In genomic region chr2:105797298-105797819, GRCh38 we compare ENCODE assay signal across 1 cellular context.
TF ChIP-seq lines count a peak whose summit lies in the region.

No MANE protein-coding gene starts in this region.

TF ChIP-seq in K562, 482 proteins besides CTCF, POLR2A, EP300 and RAD21 (continued from another document and continues in another):
- TF ChIP-seq ZNF263 (CRISPR knock-in tag; IDR thresholded peaks at IDR 0.05; ENCODE audit: borderline replicate concordance) (no peak), YY1 (IDR thresholded peaks at IDR 0.05; ENCODE audit: borderline replicate concordance in 1 of 3, control insufficient read depth in 1 of 3, extremely low read depth in 1 of 3, insufficient read depth in 3 of 3, insufficient read length in 1 of 3, insufficient replicate concordance in 2 of 3, low read depth in 1 of 3, low read length in 2 of 3) (peak in 1 of 3 experiments; percentile 5), RBM15 (IDR thresholded peaks at IDR 0.05; ENCODE audit: insufficient read depth, low read length) (no peak), COPS2 (conservative IDR thresholded peaks at IDR 0.05) (no peak), ELF1 (tag; IDR thresholded peaks at IDR 0.05) (peak; percentile 59), ETS1 (conservative IDR thresholded peaks at IDR 0.05; ENCODE audit: control insufficient read depth, low read depth, low read length) (no peak), ZNF175 (CRISPR knock-in tag; IDR thresholded peaks at IDR 0.05; ENCODE audit: low read depth) (peak; percentile 71; the same call in 1 of the 2 replicates), JUND (IDR thresholded peaks at IDR 0.05; ENCODE audit: borderline replicate concordance, low read depth, low read length) (no peak), JUND (tag; IDR thresholded peaks at IDR 0.05; ENCODE audit: borderline replicate concordance, low read depth, low read length) (peak; percentile 13; the same call in 1 of the 3 replicates), ZNF561 (CRISPR knock-in tag; conservative IDR thresholded peaks at IDR 0.05) (no peak), RBM14 (IDR thresholded peaks at IDR 0.05; ENCODE audit: borderline replicate concordance, insufficient read depth, low read depth, low read length) (no peak), HSF4 (CRISPR knock-in tag; IDR thresholded peaks at IDR 0.05; ENCODE audit: borderline replicate concordance) (no peak), MXD1 (CRISPR knock-in tag; IDR thresholded peaks at IDR 0.05; ENCODE audit: borderline replicate concordance, poor library complexity, severe bottlenecking) (no peak), TAF1 (IDR thresholded peaks at IDR 0.05; ENCODE audit: control insufficient read depth, extremely low read depth, insufficient read depth, low read length, severe bottlenecking) (no peak), SRSF1 (IDR thresholded peaks at IDR 0.05; ENCODE audit: low read depth, low read length) (no peak), ZNF589 (CRISPR knock-in tag; IDR thresholded peaks at IDR 0.05; ENCODE audit: low read depth) (no peak; the same call in 1 of the 2 replicates), HLTF (IDR thresholded peaks at IDR 0.05) (no peak), CTBP1 (IDR thresholded peaks at IDR 0.05; ENCODE audit: borderline replicate concordance) (peak; percentile 42; the same call in 1 of the 2 replicates), RERE (CRISPR knock-in tag; IDR thresholded peaks at IDR 0.05; ENCODE audit: borderline replicate concordance) (no peak), NELFE (IDR thresholded peaks at IDR 0.05; ENCODE audit: insufficient read depth, insufficient read length) (no peak), CC2D1A (IDR thresholded peaks at IDR 0.05) (no peak), MCM7 (IDR thresholded peaks at IDR 0.05) (no peak), NR2C2 (CRISPR knock-in tag; IDR thresholded peaks at IDR 0.05) (no peak), NR2C2 (tag; IDR thresholded peaks at IDR 0.05) (peak; percentile 56; the same call in 1 of the 2 replicates), CHD1 (IDR thresholded peaks at IDR 0.05; ENCODE audit: low read length) (no peak), POLR3A (IDR thresholded peaks at IDR 0.05; ENCODE audit: borderline replicate concordance, extremely low read depth, insufficient read depth, insufficient read length) (no peak), ATF6 (CRISPR knock-in tag; IDR thresholded peaks at IDR 0.05) (no peak), HMGXB4 (CRISPR knock-in tag; IDR thresholded peaks at IDR 0.05) (no peak), RBFOX2 (IDR thresholded peaks at IDR 0.05; ENCODE audit: low read depth, low read length) (0 out of 2 replicates have a peak, but pooled peaks have one; percentile 23), DMBX1 (CRISPR knock-in tag; IDR thresholded peaks at IDR 0.05; ENCODE audit: borderline replicate concordance) (peak; percentile 83), MED1 (CRISPR knock-in tag; IDR thresholded peaks at IDR 0.05; ENCODE audit: borderline replicate concordance) (no peak), SMAD4 (CRISPR knock-in tag; conservative IDR thresholded peaks at IDR 0.05) (peak; percentile 83; the same call in 1 of the 2 replicates), ZNF79 (CRISPR knock-in tag; IDR thresholded peaks at IDR 0.05; ENCODE audit: low read depth) (no peak), RNF2 (IDR thresholded peaks at IDR 0.05) (no peak), ZNF592 (IDR thresholded peaks at IDR 0.05) (peak; percentile 76), ZNF282 (CRISPR knock-in tag; IDR thresholded peaks at IDR 0.05) (no peak), TBP (optimal IDR thresholded peaks at IDR 0.05; ENCODE audit: low read depth, low read length) (no peak), NONO (IDR thresholded peaks at IDR 0.05; ENCODE audit: low read depth in 2 of 2, low read length in 1 of 2) (no peak), MYBL2 (IDR thresholded peaks at IDR 0.05; ENCODE audit: low read depth) (no peak), MYBL2 (CRISPR knock-in tag; IDR thresholded peaks at IDR 0.05; ENCODE audit: borderline replicate concordance) (no peak), NRF1 (conservative IDR thresholded peaks at IDR 0.05 in 1 of 2, IDR thresholded peaks at IDR 0.05 in 1 of 2) (no peak), HINFP (tag; conservative IDR thresholded peaks at IDR 0.05; ENCODE audit: low read depth) (no peak), HNRNPUL1 (IDR thresholded peaks at IDR 0.05; ENCODE audit: low read length) (no peak), ZNF639 (CRISPR knock-in tag; conservative IDR thresholded peaks at IDR 0.05 in 1 of 2, IDR thresholded peaks at IDR 0.05 in 1 of 2) (peak in 1 of 2 experiments; percentile 41; a peak in 1 of 4 replicates), ZNF197 (CRISPR knock-in tag; IDR thresholded peaks at IDR 0.05; ENCODE audit: low read depth) (peak; percentile 67; the same call in 1 of the 2 replicates), SMARCA5 (IDR thresholded peaks at IDR 0.05) (no peak), ZNF695 (CRISPR knock-in tag; IDR thresholded peaks at IDR 0.05) (no peak)
